19 cellular contexts compared by ENCODE assay signal in genomic region chr2:48943436-48943835, GRCh38.
"Had no signal": no experiment of that assay in that cellular context is flagged by ENCODE, and none has a peak within 500 bp of the region (broad histone marks: within the 10 kb centered on the region; RNA-seq: fewer than 3 reads in every experiment).

No MANE protein-coding gene starts in this region.

- DNase-seq: activated CD4-positive, alpha-beta T cell treated with anti-CD3 and anti-CD28 coated beads for 4 hours; activated CD8-positive, alpha-beta T cell treated with anti-CD3 and anti-CD28 coated beads for 36 hours; activated effector memory CD4-positive, alpha-beta T cell treated with Interleukin-2 at 50 U/mL for 16 hours; activated naive CD4-positive, alpha-beta T cell treated with anti-CD3 and anti-CD28 coated beads, Interleukin-2, amount 50 U/mL, for 16 hours; activated T-cell treated with anti-CD3 and anti-CD28 coated beads, Interleukin-2, amount 50 U/mL, for 4 hours; adrenal gland; foreskin keratinocyte; head of caudate nucleus; posterior cingulate gyrus; retina; stimulated activated CD4-positive, alpha-beta T cell treated with anti-CD3 and anti-CD28 coated beads, Interleukin-15, amount 100 ng/mL, for 24 hours; stimulated activated CD4-positive, alpha-beta T cell treated with anti-CD3 and anti-CD28 coated beads, Interleukin-4, amount 100 ng/mL, for 1 hour; stimulated activated naive CD4-positive, alpha-beta T cell; T-helper 17 cell; trophoblast cell had no signal

- H3K36me3 ChIP-seq: adrenal gland, esophagus muscularis mucosa, suprapubic skin had no signal

- H3K27me3 ChIP-seq: adrenal gland, esophagus muscularis mucosa, foreskin keratinocyte, suprapubic skin had no signal

- H3K9me3 ChIP-seq: adrenal gland, esophagus muscularis mucosa, suprapubic skin had no signal

- ATAC-seq: activated CD8-positive, alpha-beta T cell treated with anti-CD3 and anti-CD28 coated beads for 36 hours; activated T-cell treated with anti-CD3 and anti-CD28 coated beads, Interleukin-2, amount 50 U/mL, for 4 hours; foreskin keratinocyte; natural killer cell treated with Interleukin-12 subunit alpha and Interleukin-12 subunit beta and Interleukin-15 and Interleukin-18, amount 100 ng/mL, for 72 hours; T-helper 17 cell had no signal

- H3K27ac ChIP-seq: adrenal gland, esophagus muscularis mucosa, foreskin keratinocyte, skin epidermis, suprapubic skin had no signal

- H3K4me3 ChIP-seq: adrenal gland, esophagus muscularis mucosa, skin epidermis, suprapubic skin had no signal

- H3K4me1 ChIP-seq: adrenal gland, foreskin keratinocyte, suprapubic skin had no signal
